In the genomic region with DNA sequence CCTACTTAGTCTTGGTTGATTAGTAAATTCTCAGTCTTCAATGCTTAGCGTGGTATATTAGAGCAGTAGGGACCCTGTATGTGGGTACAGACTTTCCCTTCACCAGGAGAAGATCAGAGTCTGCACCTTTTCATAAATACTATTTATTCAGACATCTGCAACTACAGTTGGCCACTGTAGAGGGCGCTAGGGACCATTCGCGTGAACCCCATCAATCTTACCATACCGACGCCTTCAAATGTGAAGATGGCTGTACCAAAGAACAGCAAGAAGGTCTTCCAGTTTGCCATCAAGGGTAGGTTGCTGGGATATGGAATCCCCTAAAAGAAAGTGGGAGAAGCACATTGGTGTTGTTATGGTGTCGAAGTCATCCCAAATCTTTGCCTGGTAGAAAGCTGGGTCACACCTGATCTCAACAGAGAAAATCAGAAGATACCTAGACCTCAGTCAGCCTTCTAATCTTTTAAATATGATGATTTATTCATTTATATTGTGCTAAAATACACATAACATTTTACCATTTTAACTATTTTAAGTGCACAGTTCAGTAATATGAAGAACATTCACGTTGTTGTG, we compare ENCODE assay signal across 12 cellular contexts. TPM values are rescaled to one million over a fixed set of nuclear protein-coding genes. Genes with fewer than 3 reads are reported as not detected.
DNase-seq lines count a peak whose midpoint lies in the region; ATAC-seq, FAIRE-seq and TF ChIP-seq lines count a peak whose summit lies in the region.
"Had no signal": no experiment of that assay in that cellular context is flagged by ENCODE, and none has a peak within 500 bp of the region (broad histone marks: within the 10 kb centered on the region; RNA-seq: fewer than 3 reads in every experiment).

No MANE protein-coding gene starts in this region.

- POLR2A ChIA-PET in activated CD4-positive, alpha-beta T cell treated with anti-CD3 and anti-CD28 coated beads for 36 hours (lab: Charles Lee), result no interaction called here
- POLR2A ChIA-PET in K562 (lab: Yijun Ruan, JAX), result no interaction called here

- H3K27me3 ChIP-seq in K562 (ENCODE audit: control insufficient read depth in 2 of 2, insufficient read depth in 2 of 2, low read length in 2 of 2), result peaks cover 3 to 24% of the 10 kb centered on the region in 2 experiments; a peak in 4 of 5 replicates
- H3K27me3 ChIP-seq in osteoblast (ENCODE audit: insufficient read depth, low read length), result no peaks in the 10 kb centered on the region
- H3K27me3 ChIP-seq: heart left ventricle, stomach had no signal

- no peak for TF ChIP-seq EP300 in K562 (IDR thresholded peaks at IDR 0.05; ENCODE audit: low read length)

- no peak overlapping the region for H3K27ac ChIP-seq in K562 (ENCODE audit: extremely low read depth, low read depth, low read length)
- no peak overlapping the region for H3K27ac ChIP-seq in osteoblast (ENCODE audit: low read depth, low read length)
- H3K27ac ChIP-seq: heart left ventricle, stomach had no signal

- no peaks in the 10 kb centered on the region for H3K36me3 Mint-ChIP-seq in activated CD4-positive, alpha-beta T cell treated with anti-CD3 and anti-CD28 coated beads for 36 hours (ENCODE audit: low read depth)
- H3K36me3 Mint-ChIP-seq: T-cell had no signal

- peak in 1 of 2 experiments; percentile 51; a peak in 2 of 4 replicates for TF ChIP-seq RAD21 in K562 (CRISPR knock-in tag; conservative IDR thresholded peaks at IDR 0.05 in 1 of 2, IDR thresholded peaks at IDR 0.05 in 1 of 2)

- H3K27me3 Mint-ChIP-seq in activated CD4-positive, alpha-beta T cell treated with anti-CD3 and anti-CD28 coated beads for 36 hours, result peaks cover 2% of the 10 kb centered on the region
- H3K27me3 Mint-ChIP-seq: T-cell had no signal

- no peak for TF ChIP-seq POLR2A in K562 (conservative IDR thresholded peaks at IDR 0.05)

- no peaks in the 10 kb centered on the region for H3K9me1 ChIP-seq in K562 (ENCODE audit: control insufficient read depth, insufficient read depth, low read length)

- no TSS peak for BruUV-seq in K562 (replicated peaks; lab: Mats Ljungman, UMichigan)

- FAIRE-seq in K562 (lab: Jason Lieb, UNC), result no peak

- no peaks in the 10 kb centered on the region for H4K20me1 ChIP-seq in K562 (replicated peaks; ENCODE audit: control insufficient read depth, insufficient read depth, low read length)
- H4K20me1 ChIP-seq in osteoblast (ENCODE audit: insufficient read depth, low read length), result no peaks in the 10 kb centered on the region

- H3K4me2 ChIP-seq in K562 (ENCODE audit: insufficient read depth, low read length) (no peak overlapping the region), osteoblast (ENCODE audit: insufficient read depth, low read length) (no peak overlapping the region)

- peak; percentile 51 for DNase-seq in activated CD4-positive, alpha-beta T cell treated with anti-CD3 and anti-CD28 coated beads for 36 hours
- no peak for DNase-seq in activated CD4-positive, alpha-beta T cell treated with anti-CD3 and anti-CD28 coated beads, Interleukin-2, amount 50 U/mL, for 4 hours
- DNase-seq in KBM-7 (peak; percentile 4), K562 (ENCODE audit: extremely low read depth in 1 of 4, low spot score in 3 of 4) (peak in 3 of 4 experiments; percentile 14 to 28 (median 20)), osteoblast (ENCODE audit: insufficient read length, low spot score, missing footprints) (no peak), SW480 (ENCODE audit: low spot score) (no peak), cortex of kidney (lab: John Stamatoyannopoulos, UW) (no peak)
- DNase-seq: heart left ventricle, NCI-H1694, stomach, T-cell had no signal

- CTCF ChIA-PET in activated CD4-positive, alpha-beta T cell treated with anti-CD3 and anti-CD28 coated beads for 36 hours (lab: Charles Lee), result interaction anchor here (1.0 to 2.2 kb wide), 7 partner anchors 20 to 367 kb away, joined by 3 to 15 read pairs (median 3); no protein-coding TSS in a partner anchor
- CTCF ChIA-PET in K562 (lab: Yijun Ruan, JAX; ENCODE audit: low intra/inter-chr PET ratio), result interaction anchor here (0.7 kb wide), 1 partner anchor 259 kb away, joined by 4 read pairs; no protein-coding TSS in a partner anchor

- H3K79me2 ChIP-seq in K562 (ENCODE audit: control insufficient read depth, insufficient read depth, low read length) (no peaks in the 10 kb centered on the region), osteoblast (ENCODE audit: insufficient read depth, low read length) (no peaks in the 10 kb centered on the region)

- H3K9me3 Mint-ChIP-seq in activated CD4-positive, alpha-beta T cell treated with anti-CD3 and anti-CD28 coated beads for 36 hours (ENCODE audit: low read depth), result no peaks in the 10 kb centered on the region
- H3K9me3 Mint-ChIP-seq: T-cell had no signal

- no peaks in the 10 kb centered on the region for H3K4me1 ChIP-seq in K562 (replicated peaks in 1 of 2; ENCODE audit: control insufficient read depth in 2 of 2, insufficient read depth in 2 of 2, low read length in 2 of 2)
- no peaks in the 10 kb centered on the region for H3K4me1 ChIP-seq in osteoblast (ENCODE audit: insufficient read depth, low read length)
- H3K4me1 ChIP-seq: heart left ventricle, stomach had no signal

- H3K4me3 ChIP-seq in K562 (no peak overlapping the region), osteoblast (ENCODE audit: insufficient read depth, low read length) (no peak overlapping the region)
- H3K4me3 ChIP-seq: heart left ventricle, stomach had no signal

- no peaks in the 10 kb centered on the region for H3K9me3 ChIP-seq in K562 (replicated peaks; ENCODE audit: control insufficient read depth, insufficient read depth, low read depth, low read length)
- H3K9me3 ChIP-seq in osteoblast (ENCODE audit: low read depth, low read length), result no peaks in the 10 kb centered on the region
- H3K9me3 ChIP-seq: heart left ventricle, stomach had no signal

- TF ChIP-seq CTCF in K562 (IDR thresholded peaks at IDR 0.05 in 2 of 3, conservative IDR thresholded peaks at IDR 0.05 in 1 of 3; ENCODE audit: insufficient read depth in 2 of 3, low read depth in 1 of 3, low read length in 3 of 3) (peak; percentile 56 to 74 (median 69)), osteoblast (IDR thresholded peaks at IDR 0.05; ENCODE audit: extremely low read depth, low read depth, low read length) (peak; percentile 33)

- 2% methylated on average over 8 of the region's 8 CpGs for WGBS in K562 (ENCODE audit: insufficient coverage, low coverage, missing lambda C conversion rate)

- H3K4me3 Mint-ChIP-seq in activated CD4-positive, alpha-beta T cell treated with anti-CD3 and anti-CD28 coated beads for 36 hours, result no peak overlapping the region
- H3K4me3 Mint-ChIP-seq: T-cell had no signal

- H3K36me3 ChIP-seq in K562 (ENCODE audit: control insufficient read depth, insufficient read depth, low read length) (no peaks in the 10 kb centered on the region), osteoblast (ENCODE audit: insufficient read depth, low read length) (no peaks in the 10 kb centered on the region)
- H3K36me3 ChIP-seq: heart left ventricle, stomach had no signal

- no peak overlapping the region for H2AFZ ChIP-seq in K562 (ENCODE audit: low read depth, low read length)
- no peak overlapping the region for H2AFZ ChIP-seq in osteoblast (ENCODE audit: low read length)

- intact Hi-C loops in activated CD4-positive, alpha-beta T cell treated with anti-CD3 and anti-CD28 coated beads for 36 hours (cut with DNase I, micrococcal nuclease), result loop anchor here (1.0 to 5.0 kb wide), 2 partner anchors 32 to 33 kb away; no protein-coding TSS in a partner anchor
- intact Hi-C loops in K562 (cut with micrococcal nuclease), result loop anchor here (1.0 to 2.0 kb wide), 2 partner anchors 32 to 216 kb away; no protein-coding TSS in a partner anchor

- no peak for ATAC-seq in activated CD4-positive, alpha-beta T cell treated with anti-CD3 and anti-CD28 coated beads for 36 hours
- ATAC-seq in K562 (peak; percentile 72; the same call in 2 of the 3 replicates), GM19455 (IDR thresholded peaks at IDR 0.05; ENCODE audit: unreplicated experiment) (no peak)
- ATAC-seq: heart left ventricle, T-cell had no signal

- H3K9ac ChIP-seq in K562 (ENCODE audit: insufficient read depth in 1 of 2, low read depth in 2 of 2, low read length in 2 of 2), result no peak overlapping the region

- H3K27ac Mint-ChIP-seq in activated CD4-positive, alpha-beta T cell treated with anti-CD3 and anti-CD28 coated beads for 36 hours, result no peak overlapping the region
- H3K27ac Mint-ChIP-seq: T-cell had no signal

- in situ Hi-C loops in KBM-7 (cut with MboI; ENCODE audit: low pct_unique_long_range_greater_than_20kb, low sequenced_read_pairs) (no loop called here), K562 (cut with MboI) (no loop called here)

- H3K4me1 Mint-ChIP-seq in activated CD4-positive, alpha-beta T cell treated with anti-CD3 and anti-CD28 coated beads for 36 hours, result no peaks in the 10 kb centered on the region

RNA-seq across cellular contexts. Expression of gene SLC36A3, which starts 19.1 kb away (rescaled TPM):
- not detected for total RNA-seq in activated CD4-positive, alpha-beta T cell treated with anti-CD3 and anti-CD28 coated beads for 36 hours
- total RNA-seq in K562 (2011; cell fraction: chromatin; rRNA removed; ENCODE audit: low replicate concordance), result not detected in 2 replicates
- not detected in 2 replicates for total RNA-seq in K562 (2011; cell fraction: nucleolus; rRNA removed)
- not detected in 2 replicates for total RNA-seq in K562 (2011; cell fraction: nucleoplasm; rRNA removed)
- total RNA-seq in K562 (2014; rRNA removed), result not detected in 2 replicates
- not detected in 2 replicates for total RNA-seq in K562 (2014; rRNA removed; fragmentation: Illumina TruSeq; extraction: Trizol)
- not detected in 2 replicates for total RNA-seq in K562 (2015; rRNA removed; fragmentation: Illumina TruSeq; extraction: Trizol)
- not detected in 2 replicates for total RNA-seq in K562 (2021)
- polyA plus RNA-seq in K562 (2011; rRNA removed), result not detected in 2 replicates
- polyA plus RNA-seq in K562 (2011; cell fraction: cytosol; rRNA removed), result not detected in 2 replicates
- not detected in 2 replicates for polyA plus RNA-seq in K562 (2011; cell fraction: nucleus; rRNA removed)
- not detected in 2 replicates for polyA plus RNA-seq in K562 (2012)
- polyA plus RNA-seq in K562 (2014; fragmentation: Illumina TruSeq; extraction: Trizol), result not detected in 2 replicates
- not detected for polyA plus RNA-seq in K562 (2014; fragmentation: Nextera tagmentation; extraction: Ambion mirVana)
- not detected in 2 replicates for polyA plus RNA-seq in K562 (2014; rRNA removed)
- polyA minus RNA-seq in K562 (2011; rRNA and poly(A)+ RNA removed), result not detected in 2 replicates
- polyA minus RNA-seq in K562 (2011; cell fraction: cytosol; rRNA and poly(A)+ RNA removed), result not detected in 2 replicates
- polyA minus RNA-seq in K562 (2011; cell fraction: nucleus; rRNA and poly(A)+ RNA removed), result not detected in 2 replicates
- total RNA-seq in osteoblast, result not detected in 2 replicates
- total RNA-seq: heart left ventricle, stomach, T-cell had no signal
- polyA plus RNA-seq: heart left ventricle, stomach had no signal

RNA-seq across cellular contexts. Expression of gene GM2A, which starts 31.5 kb away (rescaled TPM):
- total RNA-seq in activated CD4-positive, alpha-beta T cell treated with anti-CD3 and anti-CD28 coated beads for 36 hours, result 10 to 100 TPM; 17.2 to 19.3 TPM
- total RNA-seq in K562 (2011; cell fraction: chromatin; rRNA removed; ENCODE audit: low replicate concordance), result 6.6 and 8.0 TPM in 2 replicates
- total RNA-seq in K562 (2011; cell fraction: nucleolus; rRNA removed), result 8.3 and 9.7 TPM in 2 replicates
- total RNA-seq in K562 (2011; cell fraction: nucleoplasm; rRNA removed), result 9.1 and 11.3 TPM in 2 replicates
- 9.9 and 12.4 TPM in 2 replicates for total RNA-seq in K562 (2014; rRNA removed)
- 11.9 and 12.3 TPM in 2 replicates for total RNA-seq in K562 (2014; rRNA removed; fragmentation: Illumina TruSeq; extraction: Trizol)
- 34.0 and 36.0 TPM in 2 replicates for total RNA-seq in K562 (2015; rRNA removed; fragmentation: Illumina TruSeq; extraction: Trizol)
- total RNA-seq in K562 (2021), result 13.2 and 14.4 TPM in 2 replicates
- polyA plus RNA-seq in K562 (2011; rRNA removed), result 5.8 and 9.1 TPM in 2 replicates
- 5.6 and 8.0 TPM in 2 replicates for polyA plus RNA-seq in K562 (2011; cell fraction: cytosol; rRNA removed)
- 2.5 and 3.4 TPM in 2 replicates for polyA plus RNA-seq in K562 (2011; cell fraction: nucleus; rRNA removed)
- 18.5 and 29.7 TPM in 2 replicates for polyA plus RNA-seq in K562 (2012)
- 10.6 and 11.1 TPM in 2 replicates for polyA plus RNA-seq in K562 (2014; fragmentation: Illumina TruSeq; extraction: Trizol)
- polyA plus RNA-seq in K562 (2014; fragmentation: Nextera tagmentation; extraction: Ambion mirVana), result 1 to 10 TPM; 7.1 to 10.0 TPM
- 7.3 TPM in 2 replicates for polyA plus RNA-seq in K562 (2014; rRNA removed)
- 10.4 and 13.3 TPM in 2 replicates for polyA minus RNA-seq in K562 (2011; rRNA and poly(A)+ RNA removed)
- polyA minus RNA-seq in K562 (2011; cell fraction: cytosol; rRNA and poly(A)+ RNA removed), result 6.2 and 9.7 TPM in 2 replicates
- polyA minus RNA-seq in K562 (2011; cell fraction: nucleus; rRNA and poly(A)+ RNA removed), result 1.2 and 3.4 TPM in 2 replicates
- 35.5 and 42.1 TPM in 2 replicates for total RNA-seq in osteoblast

Comparison
In these comparisons a context has a peak if more than half of its experiments do, and no peak if none do; other contexts are left out.
1. DNase-seq: peak in activated CD4-positive, alpha-beta T cell treated with anti-CD3 and anti-CD28 coated beads for 36 hours (single experiment), KBM-7 (single experiment) and K562 (3 of 4); none in activated CD4-positive, alpha-beta T cell treated with anti-CD3 and anti-CD28 coated beads, Interleukin-2, amount 50 U/mL, for 4 hours (0 of 2), osteoblast (single experiment), SW480 (single experiment) and cortex of kidney (single experiment).